ENCODE assay signal across 11 cellular contexts in the genomic region with DNA sequence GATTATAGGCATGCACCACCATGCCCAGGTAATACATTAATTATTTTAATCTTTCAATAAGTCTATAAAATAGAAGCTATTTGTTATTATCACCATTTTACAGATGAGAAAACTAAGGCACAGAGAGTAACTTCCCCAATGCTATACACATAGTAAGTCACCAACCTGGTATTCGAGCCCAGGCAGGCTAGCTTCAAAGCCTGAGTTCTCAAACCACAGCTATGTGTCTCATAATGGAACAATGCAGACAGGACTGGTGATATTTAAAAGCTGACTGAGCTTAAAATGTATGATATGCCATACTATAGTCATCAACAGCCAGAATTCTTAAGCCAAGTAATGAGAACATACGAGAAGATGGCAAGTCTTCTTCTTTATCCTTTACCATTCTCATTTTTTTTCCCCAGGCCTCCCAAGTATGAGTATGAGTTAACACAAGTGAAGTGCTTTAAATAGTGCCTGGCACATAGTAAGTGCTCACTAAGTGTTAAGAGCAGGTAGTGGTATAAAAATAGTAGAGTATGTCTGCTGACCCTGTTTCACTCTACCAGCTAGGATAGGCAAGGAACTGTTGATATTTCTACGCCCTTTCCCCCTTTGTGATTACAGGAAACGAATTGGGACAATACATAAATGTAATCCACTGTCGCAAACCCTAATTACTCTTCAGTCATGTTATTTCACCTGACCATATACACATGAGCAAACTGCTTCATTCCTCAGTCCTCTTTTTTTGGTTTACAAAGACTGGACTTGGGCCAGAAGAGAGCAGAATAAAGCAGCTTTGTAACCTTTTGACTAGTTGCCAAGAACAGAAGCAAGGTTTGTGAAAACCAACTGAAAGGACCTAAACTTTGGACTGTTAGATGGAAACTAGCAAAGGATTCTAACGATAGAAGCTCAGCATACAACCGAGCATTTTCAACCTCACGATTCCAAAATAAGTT. TPM values are rescaled to one million over a fixed set of nuclear protein-coding genes. Genes with fewer than 3 reads are reported as not detected.
A peak's percentile ranks its signal among the peaks of the same experiment; 100 is the strongest.
DNase-seq lines count a peak whose midpoint lies in the region; ATAC-seq and TF ChIP-seq lines count a peak whose summit lies in the region.
"Had no signal": no experiment of that assay in that cellular context is flagged by ENCODE, and none has a peak within 500 bp of the region (broad histone marks: within the 10 kb centered on the region; RNA-seq: fewer than 3 reads in every experiment).

No MANE protein-coding gene starts in this region.

- intact Hi-C loops in breast epithelium (cut with DNase I; ENCODE audit: low total_unique reads) (no loop called here), MCF 10A (cut with micrococcal nuclease) (no loop called here), upper lobe of right lung (cut with DNase I) (no loop called here), ascending aorta (cut with DNase I) (no loop called here)

- H3K4me3 Mint-ChIP-seq in MCF 10A (ENCODE audit: unreplicated experiment) = no peak overlapping the region
- H3K4me3 Mint-ChIP-seq: activated T-cell treated with anti-CD3 and anti-CD28 coated beads, Interleukin-2, amount 50 U/mL, for 24 hours had no signal

- DNase-seq in breast epithelium (ENCODE audit: low spot score in 2 of 2) = no peak
- no peak for DNase-seq in MCF 10A (ENCODE audit: unreplicated experiment)
- DNase-seq in cardiac fibroblast (ENCODE audit: low read depth in 2 of 2) = peak; percentile 75 to 89
- DNase-seq in upper lobe of right lung = no peak
- DNase-seq in GOT3 (lab: John Stamatoyannopoulos, UW) = no peak
- no peak for DNase-seq in ascending aorta (ENCODE audit: low spot score in 2 of 2)
- DNase-seq: activated T-cell treated with anti-CD3 and anti-CD28 coated beads, Interleukin-2, amount 50 U/mL, for 24 hours; stimulated activated CD4-positive, alpha-beta T cell treated with anti-CD3 and anti-CD28 coated beads, Interleukin-1b, Interleukin-23, amount 100 ng/mL, for 48 hours had no signal

- no peak for TF ChIP-seq POLR2A in breast epithelium (IDR thresholded peaks at IDR 0.05)

- ATAC-seq in upper lobe of right lung (peak; percentile 44), GM21367 (IDR thresholded peaks at IDR 0.05; ENCODE audit: unreplicated experiment) (no peak)

- H3K27me3 ChIP-seq in breast epithelium = no peaks in the 10 kb centered on the region
- no peaks in the 10 kb centered on the region for H3K27me3 ChIP-seq in layer of hippocampus (ENCODE audit: control insufficient read depth, insufficient read depth, low read length)
- H3K27me3 ChIP-seq in upper lobe of right lung = no peaks in the 10 kb centered on the region
- H3K27me3 ChIP-seq in ascending aorta = no peaks in the 10 kb centered on the region
- H3K27me3 ChIP-seq: tibial nerve had no signal

- peaks cover 8% of the 10 kb centered on the region for H3K4me1 Mint-ChIP-seq in MCF 10A (ENCODE audit: insufficient read depth, unreplicated experiment)

- no peak for TF ChIP-seq CTCF in breast epithelium (IDR thresholded peaks at IDR 0.05)
- TF ChIP-seq CTCF in MCF 10A (IDR thresholded peaks at IDR 0.05; ENCODE audit: unreplicated experiment) = no peak
- TF ChIP-seq CTCF in cardiac fibroblast (IDR thresholded peaks at IDR 0.05; ENCODE audit: low read depth, low read length) = no peak
- TF ChIP-seq CTCF in upper lobe of right lung (IDR thresholded peaks at IDR 0.05) = no peak
- TF ChIP-seq CTCF in ascending aorta (IDR thresholded peaks at IDR 0.05) = no peak

- no peaks in the 10 kb centered on the region for H3K9me3 Mint-ChIP-seq in MCF 10A (ENCODE audit: unreplicated experiment)
- H3K9me3 Mint-ChIP-seq: activated T-cell treated with anti-CD3 and anti-CD28 coated beads, Interleukin-2, amount 50 U/mL, for 24 hours had no signal

- BruUV-seq in MCF 10A (replicated peaks; lab: Mats Ljungman, UMichigan) = no TSS peak

- H3K27ac ChIP-seq in breast epithelium = peak overlapping the region; percentile 62 to 64
- H3K27ac ChIP-seq in layer of hippocampus (ENCODE audit: low read depth, low read length) = peak overlapping the region; percentile 58
- peak overlapping the region; percentile 39 for H3K27ac ChIP-seq in upper lobe of right lung
- H3K27ac ChIP-seq in ascending aorta = peak overlapping the region in 1 of 2 donors; percentile 15

- H3K27me3 Mint-ChIP-seq in MCF 10A (ENCODE audit: insufficient read depth, unreplicated experiment) = no peaks in the 10 kb centered on the region
- H3K27me3 Mint-ChIP-seq: activated T-cell treated with anti-CD3 and anti-CD28 coated beads, Interleukin-2, amount 50 U/mL, for 24 hours had no signal

- H3K27ac Mint-ChIP-seq in MCF 10A (ENCODE audit: low read depth, unreplicated experiment) = no peak overlapping the region
- H3K27ac Mint-ChIP-seq: activated T-cell treated with anti-CD3 and anti-CD28 coated beads, Interleukin-2, amount 50 U/mL, for 24 hours had no signal

- H3K4me3 ChIP-seq in breast epithelium (no peak overlapping the region), cardiac fibroblast (replicated peaks in 1 of 2; ENCODE audit: low read depth in 2 of 2, low read length in 2 of 2) (no peak overlapping the region), upper lobe of right lung (no peak overlapping the region), ascending aorta (no peak overlapping the region)
- H3K4me3 ChIP-seq: tibial nerve had no signal

- POLR2A ChIA-PET in MCF 10A (lab: Yijun Ruan, JAX) = interaction anchor here (0.6 to 5.6 kb wide), 9 partner anchors 9 to 199 kb away, joined by 3 to 63 read pairs (median 3); a partner anchor contains a TSS

- H3K36me3 ChIP-seq in breast epithelium (no peaks in the 10 kb centered on the region), upper lobe of right lung (peaks cover 17% of the 10 kb centered on the region), ascending aorta (peaks cover 7 to 9% of the 10 kb centered on the region in 2 donors)

- H3K9me3 ChIP-seq in breast epithelium = no peaks in the 10 kb centered on the region
- no peaks in the 10 kb centered on the region for H3K9me3 ChIP-seq in upper lobe of right lung
- no peaks in the 10 kb centered on the region for H3K9me3 ChIP-seq in ascending aorta
- H3K9me3 ChIP-seq: tibial nerve had no signal

- H3K36me3 Mint-ChIP-seq in MCF 10A (ENCODE audit: insufficient read depth, unreplicated experiment) = peaks cover 6% of the 10 kb centered on the region

- H3K4me1 ChIP-seq in breast epithelium = no peaks in the 10 kb centered on the region
- H3K4me1 ChIP-seq in upper lobe of right lung = peaks cover 13% of the 10 kb centered on the region
- peaks cover 0 to 11% of the 10 kb centered on the region in 2 donors for H3K4me1 ChIP-seq in ascending aorta

- CTCF ChIA-PET in MCF 10A (lab: Yijun Ruan, JAX) = interaction anchor here (0.6 to 3.1 kb wide), 5 partner anchors 12 to 132 kb away, joined by 3 to 18 read pairs (median 3); no protein-coding TSS in a partner anchor

RNA-seq across cellular contexts. Expression of a gene that starts 9.5 kb away (rescaled TPM):
- total RNA-seq in breast epithelium (10 to 100 TPM; 12.2 to 22.6 (median 18.1) TPM), MCF 10A (2022) (13.3 and 14.4 TPM in 2 replicates), upper lobe of right lung (21.0 TPM), ascending aorta (52.6 TPM)

Comparison
In these comparisons a context has a peak if more than half of its experiments do, and no peak if none do; other contexts are left out.
1. DNase-seq: peak in cardiac fibroblast (2 of 2); none in breast epithelium (0 of 2), MCF 10A (single experiment), upper lobe of right lung (single experiment), GOT3 (single experiment) and ascending aorta (0 of 2).